Comparison of ENCODE assay signal across 8 cellular contexts in the genomic region with DNA sequence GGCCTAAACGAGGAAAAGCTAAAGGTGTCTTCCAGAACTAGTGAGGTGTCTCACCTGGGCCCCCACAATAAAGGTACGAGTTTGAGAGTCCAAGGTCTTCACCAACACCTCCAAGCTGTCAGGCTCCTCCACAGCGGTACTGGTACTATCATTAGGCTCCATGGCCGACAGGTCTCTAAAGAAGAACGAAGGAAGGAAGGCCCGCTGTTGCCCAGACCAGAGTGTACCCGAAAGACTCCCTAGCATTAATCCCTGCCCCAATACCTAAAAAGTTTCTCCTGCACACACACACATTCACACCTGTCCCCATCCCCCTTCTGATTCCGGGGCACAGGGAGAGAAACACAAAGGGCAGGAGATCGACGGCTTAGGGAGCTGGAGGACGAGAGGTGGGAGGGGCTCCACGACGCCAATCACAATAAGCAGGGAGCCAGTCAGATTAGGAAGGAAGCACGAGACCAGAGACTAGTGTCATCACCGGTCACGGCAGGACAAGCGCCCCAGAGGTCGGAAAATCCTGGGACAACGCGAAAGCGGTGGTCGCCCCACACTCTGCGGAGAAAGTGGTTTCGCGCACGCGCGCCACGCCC. TPM values are rescaled to one million over a fixed set of nuclear protein-coding genes. Genes with fewer than 3 reads are reported as not detected.
A peak's percentile ranks its signal among the peaks of the same experiment; 100 is the strongest.
DNase-seq lines count a peak whose midpoint lies in the region; ATAC-seq and TF ChIP-seq lines count a peak whose summit lies in the region.

No MANE protein-coding gene starts in this region.

- H3K36me3 ChIP-seq in right atrium auricular region (peaks cover 43% of the 10 kb centered on the region), prostate gland (peaks cover 14 to 26% of the 10 kb centered on the region in 2 donors)

- H3K27me3 ChIP-seq in right atrium auricular region (no peaks in the 10 kb centered on the region), prostate gland (replicated peaks; ENCODE audit: insufficient read depth) (no peaks in the 10 kb centered on the region)

- no peaks in the 10 kb centered on the region for H3K9me3 ChIP-seq in right atrium auricular region
- H3K9me3 ChIP-seq in prostate gland = no peaks in the 10 kb centered on the region

- H3K4me3 ChIP-seq in right atrium auricular region (peak overlapping the region; percentile 72 to 81), prostate gland (peak overlapping the region; percentile 64 to 72)

- peak; percentile 36 for ATAC-seq in GM18907 (IDR thresholded peaks at IDR 0.05; ENCODE audit: unreplicated experiment)
- peak; percentile 19 for ATAC-seq in HG03097 (IDR thresholded peaks at IDR 0.05; ENCODE audit: low FRiP score, unreplicated experiment)

- TF ChIP-seq CTCF in right atrium auricular region (IDR thresholded peaks at IDR 0.05) = no peak
- TF ChIP-seq CTCF in prostate gland (IDR thresholded peaks at IDR 0.05) = no peak

- peaks cover 0 to 21% of the 10 kb centered on the region in 2 donors for H3K4me1 ChIP-seq in right atrium auricular region
- H3K4me1 ChIP-seq in prostate gland (replicated peaks) = peaks cover 5% of the 10 kb centered on the region

- DNase-seq in COLO668 (lab: John Stamatoyannopoulos, UW; ENCODE audit: unreplicated experiment) (peak; percentile 66), NCI-H524 (lab: John Stamatoyannopoulos, UW) (peak; percentile 47 to 58), amniotic epithelial cell (ENCODE audit: low read depth) (peak; percentile 77), right atrium auricular region (ENCODE audit: low spot score) (peak; percentile 85), prostate gland (ENCODE audit: low spot score) (peak; percentile 78), ecto neural progenitor cell (ENCODE audit: low spot score) (no peak)

- WGBS in prostate gland = 2% methylated on average over 26 of the region's 29 CpGs

- intact Hi-C loops in prostate gland (cut with DNase I) = no loop called here

- peak overlapping the region; percentile 97 to 98 for H3K27ac ChIP-seq in right atrium auricular region
- H3K27ac ChIP-seq in prostate gland = peak overlapping the region; percentile 97 to 99

- TF ChIP-seq POLR2A in prostate gland (IDR thresholded peaks at IDR 0.05) = peak; percentile 37

RNA-seq across cellular contexts. Expression of a gene that starts 0.8 kb away (rescaled TPM):
- total RNA-seq in right atrium auricular region = 100 to 1,000 TPM; 209 to 306 TPM
- 100 to 1,000 TPM; 261 to 537 TPM for total RNA-seq in prostate gland

RNA-seq across cellular contexts. Expression of a gene that starts 4.0 kb away (rescaled TPM):
- total RNA-seq in right atrium auricular region = 1 to 10 TPM; 1.0 to 1.2 TPM
- total RNA-seq in prostate gland = 1 to 10 TPM; 1.6 to 6.8 TPM

RNA-seq across cellular contexts. Expression of a gene that starts 8.9 kb away (rescaled TPM):
- total RNA-seq in right atrium auricular region (10 to 100 TPM; 17.8 to 19.2 TPM), prostate gland (10 to 100 TPM; 25.5 to 30.1 TPM)

RNA-seq across cellular contexts. Expression of a gene that starts 13.1 kb away (rescaled TPM):
- 10 to 100 TPM; 14.7 to 20.0 TPM for total RNA-seq in right atrium auricular region
- 10 to 100 TPM; 19.7 to 28.1 TPM for total RNA-seq in prostate gland

RNA-seq across cellular contexts. Expression of a gene that starts 14.2 kb away (rescaled TPM):
- total RNA-seq in right atrium auricular region = 100 to 1,000 TPM; 242 to 243 TPM
- total RNA-seq in prostate gland = 100 to 1,000 TPM; 214 to 285 TPM
